23 cellular contexts compared by ENCODE assay signal in genomic region chr3:194281766-194282165, GRCh38.
"Had no signal": no experiment of that assay in that cellular context is flagged by ENCODE, and none has a peak within 500 bp of the region (broad histone marks: within the 10 kb centered on the region; RNA-seq: fewer than 3 reads in every experiment).

No MANE protein-coding gene starts in this region.

- DNase-seq: activated CD4-positive, alpha-beta T cell treated with anti-CD3 and anti-CD28 coated beads for 1 hour; activated CD4-positive, alpha-beta T cell treated with anti-CD3 and anti-CD28 coated beads, Interleukin-2, amount 50 U/mL, for 1 hour; activated T-cell treated with anti-CD3 and anti-CD28 coated beads, Interleukin-2, amount 50 U/mL, for 72 hours; central memory CD4-positive, alpha-beta T cell; heart right ventricle; kidney; nucleus accumbens; SHP77 treated with DMSO at 0.1 percent for 48 hours; stimulated activated CD4-positive, alpha-beta T cell treated with anti-CD3 and anti-CD28 coated beads, Interleukin-4, amount 100 ng/mL, for 1 hour; stimulated activated naive CD8-positive, alpha-beta T cell treated with anti-CD3 and anti-CD28 coated beads, Interleukin-15, Interleukin-2, amounts not matched to agents 100 U/mL and 50 U/mL, for 24 hours; substantia nigra; SW 1271; T-helper 17 cell; thyroid gland had no signal

- H3K36me3 Mint-ChIP-seq: activated naive CD4-positive, alpha-beta T cell treated with anti-CD3 and anti-CD28 coated beads, Interleukin-2, amount 50 U/mL, for 24 hours; brain; mesothelial cell of epicardium had no signal

- ATAC-seq: activated T-cell treated with anti-CD3 and anti-CD28 coated beads, Interleukin-2, amount 50 U/mL, for 72 hours; gastroesophageal sphincter; left lobe of liver; stimulated activated naive CD8-positive, alpha-beta T cell treated with anti-CD3 and anti-CD28 coated beads, Interleukin-15, Interleukin-2, amounts not matched to agents 100 U/mL and 50 U/mL, for 24 hours; T-helper 17 cell had no signal

- H3K27ac ChIP-seq: epithelial cell of prostate, gastroesophageal sphincter, SK-N-MC, thyroid gland, VCaP had no signal

- H3K27ac Mint-ChIP-seq: activated naive CD4-positive, alpha-beta T cell treated with anti-CD3 and anti-CD28 coated beads, Interleukin-2, amount 50 U/mL, for 24 hours; activated T-cell treated with anti-CD3 and anti-CD28 coated beads, Interleukin-2, amount 50 U/mL, for 72 hours; mesothelial cell of epicardium; T-helper 17 cell had no signal

- H3K36me3 ChIP-seq: gastroesophageal sphincter, heart right ventricle, thyroid gland had no signal

- H3K27me3 ChIP-seq: gastroesophageal sphincter, thyroid gland had no signal

- H3K9me3 ChIP-seq: gastroesophageal sphincter, heart right ventricle, thyroid gland had no signal

- H3K27me3 Mint-ChIP-seq: activated naive CD4-positive, alpha-beta T cell treated with anti-CD3 and anti-CD28 coated beads, Interleukin-2, amount 50 U/mL, for 24 hours had no signal

- H3K9me3 Mint-ChIP-seq: activated naive CD4-positive, alpha-beta T cell treated with anti-CD3 and anti-CD28 coated beads, Interleukin-2, amount 50 U/mL, for 24 hours; activated T-cell treated with anti-CD3 and anti-CD28 coated beads, Interleukin-2, amount 50 U/mL, for 72 hours; mesothelial cell of epicardium; nephron had no signal

- H3K4me3 ChIP-seq: gastroesophageal sphincter, heart right ventricle, SK-N-MC, thyroid gland had no signal

- H3K4me3 Mint-ChIP-seq: activated naive CD4-positive, alpha-beta T cell treated with anti-CD3 and anti-CD28 coated beads, Interleukin-2, amount 50 U/mL, for 24 hours; activated T-cell treated with anti-CD3 and anti-CD28 coated beads, Interleukin-2, amount 50 U/mL, for 72 hours; brain; mesothelial cell of epicardium; nephron; T-helper 17 cell had no signal
